ENCODE assay signal across 19 cellular contexts in genomic region chr6:42735976-42736375, GRCh38. TPM values are rescaled to one million over a fixed set of nuclear protein-coding genes. Genes with fewer than 3 reads are reported as not detected.
"Had no signal": no experiment of that assay in that cellular context is flagged by ENCODE, and none has a peak within 500 bp of the region (broad histone marks: within the 10 kb centered on the region; RNA-seq: fewer than 3 reads in every experiment).

No MANE protein-coding gene starts in this region.

- H3K4me1 ChIP-seq: adrenal gland, breast epithelium, esophagus muscularis mucosa, lower lobe of right lung, tibial artery had no signal

- DNase-seq: activated CD4-positive, CD25-positive, alpha-beta regulatory T cell treated with anti-CD3 and anti-CD28 coated beads, Interleukin-2, amount 50 U/mL, for 72 hours; activated CD8-positive, alpha-beta memory T cell treated with anti-CD3 and anti-CD28 coated beads for 24 hours; activated effector memory CD4-positive, alpha-beta T cell treated with anti-CD3 and anti-CD28 coated beads, Interleukin-2, amount 50 U/mL, for 16 hours; activated naive CD4-positive, alpha-beta T cell treated with anti-CD3 and anti-CD28 coated beads, Interleukin-2, amount 50 U/mL, for 16 hours; activated T-cell treated with anti-CD3 and anti-CD28 coated beads, Interleukin-2, amount 50 U/mL, for 72 hours; adrenal gland; effector CD8-positive, alpha-beta T cell; left colon; lower lobe of right lung; natural killer cell; retina; stimulated activated CD4-positive, alpha-beta T cell treated with anti-CD3 and anti-CD28 coated beads, Interleukin-2, amount 100 ng/mL, for 24 hours; stimulated activated naive CD8-positive, alpha-beta T cell treated with anti-CD3 and anti-CD28 coated beads, Interleukin-15, Interleukin-2, amounts not matched to agents 100 U/mL and 50 U/mL, for 24 hours; substantia nigra; tibial artery had no signal

- H3K36me3 ChIP-seq: adrenal gland, breast epithelium, esophagus muscularis mucosa, lower lobe of right lung, tibial artery had no signal

- H3K9me3 ChIP-seq: adrenal gland, breast epithelium, esophagus muscularis mucosa, lower lobe of right lung, tibial artery had no signal

- H3K27me3 ChIP-seq: breast epithelium had no signal

- H3K4me3 ChIP-seq: adrenal gland, breast epithelium, esophagus muscularis mucosa, lower lobe of right lung, tibial artery had no signal

- H3K27ac ChIP-seq: adrenal gland, breast epithelium, esophagus muscularis mucosa, lower lobe of right lung, tibial artery had no signal

RNA-seq across cellular contexts. Expression of gene PRPH2, which starts 13.6 kb away (rescaled TPM):
- total RNA-seq: astrocyte, chondrocyte had no signal
